ENCODE assay signal across 13 cellular contexts in genomic region chr14:49975799-49976198, GRCh38.
DNase-seq lines count a peak whose midpoint lies in the region; ATAC-seq, FAIRE-seq and TF ChIP-seq lines count a peak whose summit lies in the region.
"Had no signal": no experiment of that assay in that cellular context is flagged by ENCODE, and none has a peak within 500 bp of the region (broad histone marks: within the 10 kb centered on the region; RNA-seq: fewer than 3 reads in every experiment).

No MANE protein-coding gene starts in this region.

- dilution Hi-C loops in mammary epithelial cell (cut with HindIII; ENCODE audit: low sequenced_read_pairs), result no loop called here

- H3K4me3 Mint-ChIP-seq in stimulated activated naive CD8-positive, alpha-beta T cell treated with anti-CD3 and anti-CD28 coated beads, Interleukin-15, Interleukin-2, amounts not matched to agents 100 ng/mL and 50 ng/mL, for 24 hours, result no peak overlapping the region
- H3K4me3 Mint-ChIP-seq in stimulated activated naive CD8-positive, alpha-beta T cell treated with anti-CD3 and anti-CD28 coated beads, Interleukin-15, amount 100 ng/mL, for 72 hours, result no peak overlapping the region

- H4K20me1 ChIP-seq in mammary epithelial cell (ENCODE audit: insufficient read depth, low read length), result no peaks in the 10 kb centered on the region

- peak overlapping the region; percentile 67 for H3K27ac Mint-ChIP-seq in stimulated activated naive CD8-positive, alpha-beta T cell treated with anti-CD3 and anti-CD28 coated beads, Interleukin-15, Interleukin-2, amounts not matched to agents 100 ng/mL and 50 ng/mL, for 24 hours
- peak overlapping the region in 1 of 2 donors; percentile 7 for H3K27ac Mint-ChIP-seq in stimulated activated naive CD8-positive, alpha-beta T cell treated with anti-CD3 and anti-CD28 coated beads, Interleukin-15, amount 100 ng/mL, for 72 hours

- H3K9me3 Mint-ChIP-seq in stimulated activated naive CD8-positive, alpha-beta T cell treated with anti-CD3 and anti-CD28 coated beads, Interleukin-15, Interleukin-2, amounts not matched to agents 100 ng/mL and 50 ng/mL, for 24 hours, result no peaks in the 10 kb centered on the region
- H3K9me3 Mint-ChIP-seq in stimulated activated naive CD8-positive, alpha-beta T cell treated with anti-CD3 and anti-CD28 coated beads, Interleukin-15, amount 100 ng/mL, for 72 hours, result no peaks in the 10 kb centered on the region

- no peak for DNase-seq in stimulated activated naive CD8-positive, alpha-beta T cell treated with anti-CD3 and anti-CD28 coated beads, Interleukin-15, amount 100 ng/mL, for 72 hours
- DNase-seq in mammary epithelial cell (no peak), myocyte (ENCODE audit: low read depth) (peak; percentile 66), D721Med (ENCODE audit: insufficient read length, low spot score) (no peak), foreskin melanocyte (no peak), NCI-H510A (lab: John Stamatoyannopoulos, UW) (no peak)
- DNase-seq: NCI-H187 treated with DMSO at 0.1 percent for 48 hours; right lobe of liver; stimulated activated naive CD8-positive, alpha-beta T cell treated with anti-CD3 and anti-CD28 coated beads, Interleukin-15, Interleukin-2, amounts not matched to agents 100 U/mL and 50 U/mL, for 24 hours had no signal

- in situ Hi-C loops in mammary epithelial cell (cut with MboI; ENCODE audit: low sequenced_read_pairs in 2 of 2), result no loop called here

- no peak for FAIRE-seq in D721Med (lab: Jason Lieb, UNC)

- no peaks in the 10 kb centered on the region for H3K79me2 ChIP-seq in mammary epithelial cell (ENCODE audit: insufficient read depth, low read length)

- H2AFZ ChIP-seq in mammary epithelial cell (ENCODE audit: low read depth, low read length), result no peak overlapping the region

- H3K36me3 ChIP-seq in mammary epithelial cell (ENCODE audit: insufficient read depth, low read length), result no peaks in the 10 kb centered on the region
- H3K36me3 ChIP-seq: right lobe of liver had no signal

- H3K4me1 Mint-ChIP-seq in stimulated activated naive CD8-positive, alpha-beta T cell treated with anti-CD3 and anti-CD28 coated beads, Interleukin-15, Interleukin-2, amounts not matched to agents 100 ng/mL and 50 ng/mL, for 24 hours (ENCODE audit: low read depth), result peaks cover 94% of the 10 kb centered on the region
- peaks cover 86% of the 10 kb centered on the region for H3K4me1 Mint-ChIP-seq in stimulated activated naive CD8-positive, alpha-beta T cell treated with anti-CD3 and anti-CD28 coated beads, Interleukin-15, amount 100 ng/mL, for 72 hours

- H3K9ac ChIP-seq in mammary epithelial cell (ENCODE audit: insufficient read depth, low read length), result no peak overlapping the region

- H3K27me3 Mint-ChIP-seq in stimulated activated naive CD8-positive, alpha-beta T cell treated with anti-CD3 and anti-CD28 coated beads, Interleukin-15, Interleukin-2, amounts not matched to agents 100 ng/mL and 50 ng/mL, for 24 hours, result no peaks in the 10 kb centered on the region
- no peaks in the 10 kb centered on the region for H3K27me3 Mint-ChIP-seq in stimulated activated naive CD8-positive, alpha-beta T cell treated with anti-CD3 and anti-CD28 coated beads, Interleukin-15, amount 100 ng/mL, for 72 hours

- H3K4me3 ChIP-seq in mammary epithelial cell (replicated peaks in 1 of 3; ENCODE audit: insufficient read depth in 1 of 3, low read depth in 2 of 3, low read length in 3 of 3), result no peak overlapping the region
- H3K4me3 ChIP-seq: right lobe of liver had no signal

- H3K27me3 ChIP-seq in mammary epithelial cell (ENCODE audit: insufficient read depth, low read length), result no peaks in the 10 kb centered on the region
- H3K27me3 ChIP-seq: right lobe of liver had no signal

- H3K27ac ChIP-seq in mammary epithelial cell (ENCODE audit: insufficient read depth, low read depth, low read length), result peak overlapping the region; percentile 43
- H3K27ac ChIP-seq: C4-2B, HL-60, right lobe of liver had no signal

- H3K36me3 Mint-ChIP-seq in stimulated activated naive CD8-positive, alpha-beta T cell treated with anti-CD3 and anti-CD28 coated beads, Interleukin-15, Interleukin-2, amounts not matched to agents 100 ng/mL and 50 ng/mL, for 24 hours (ENCODE audit: low read depth), result no peaks in the 10 kb centered on the region

- peaks cover 52% of the 10 kb centered on the region for H3K4me1 ChIP-seq in mammary epithelial cell (ENCODE audit: insufficient read depth, low read length)

- H3K9me3 ChIP-seq in mammary epithelial cell (replicated peaks; ENCODE audit: insufficient read depth, low read length), result no peaks in the 10 kb centered on the region
- H3K9me3 ChIP-seq: right lobe of liver had no signal

- no peak for ATAC-seq in stimulated activated naive CD8-positive, alpha-beta T cell treated with anti-CD3 and anti-CD28 coated beads, Interleukin-15, amount 100 ng/mL, for 72 hours
- ATAC-seq in HG02571 (IDR thresholded peaks at IDR 0.05; ENCODE audit: unreplicated experiment), result no peak
- ATAC-seq: stimulated activated naive CD8-positive, alpha-beta T cell treated with anti-CD3 and anti-CD28 coated beads, Interleukin-15, Interleukin-2, amounts not matched to agents 100 U/mL and 50 U/mL, for 24 hours had no signal

- TF ChIP-seq CTCF in mammary epithelial cell (conservative IDR thresholded peaks at IDR 0.05 in 1 of 2, IDR thresholded peaks at IDR 0.05 in 1 of 2; ENCODE audit: extremely low read depth in 1 of 2, insufficient read depth in 1 of 2, low read depth in 1 of 2, low read length in 2 of 2) (no peak), D721Med (IDR thresholded peaks at IDR 0.05; ENCODE audit: insufficient read depth, missing control alignments) (no peak)

- BruUV-seq in mammary epithelial cell (replicated peaks; lab: Mats Ljungman, UMichigan), result no TSS peak

- no peak overlapping the region for H3K4me2 ChIP-seq in mammary epithelial cell (ENCODE audit: insufficient read depth, low read depth, low read length)

- WGBS in mammary epithelial cell (ENCODE audit: low coverage, missing lambda C conversion rate), result 89% methylated on average over 3 of the region's 3 CpGs

- CTCF ChIA-PET in mammary epithelial cell (lab: Charles Lee; ENCODE audit: low non-redundant PET), result interaction anchor here (0.6 kb wide), 1 partner anchor 342 kb away, joined by 3 read pairs; no protein-coding TSS in a partner anchor

- intact Hi-C loops in mammary epithelial cell (cut with micrococcal nuclease), result loop anchor here (1.0 kb wide), 1 partner anchor 24 kb away; no protein-coding TSS in a partner anchor
